ENCODE assay signal across 1 cellular context in the genomic region with DNA sequence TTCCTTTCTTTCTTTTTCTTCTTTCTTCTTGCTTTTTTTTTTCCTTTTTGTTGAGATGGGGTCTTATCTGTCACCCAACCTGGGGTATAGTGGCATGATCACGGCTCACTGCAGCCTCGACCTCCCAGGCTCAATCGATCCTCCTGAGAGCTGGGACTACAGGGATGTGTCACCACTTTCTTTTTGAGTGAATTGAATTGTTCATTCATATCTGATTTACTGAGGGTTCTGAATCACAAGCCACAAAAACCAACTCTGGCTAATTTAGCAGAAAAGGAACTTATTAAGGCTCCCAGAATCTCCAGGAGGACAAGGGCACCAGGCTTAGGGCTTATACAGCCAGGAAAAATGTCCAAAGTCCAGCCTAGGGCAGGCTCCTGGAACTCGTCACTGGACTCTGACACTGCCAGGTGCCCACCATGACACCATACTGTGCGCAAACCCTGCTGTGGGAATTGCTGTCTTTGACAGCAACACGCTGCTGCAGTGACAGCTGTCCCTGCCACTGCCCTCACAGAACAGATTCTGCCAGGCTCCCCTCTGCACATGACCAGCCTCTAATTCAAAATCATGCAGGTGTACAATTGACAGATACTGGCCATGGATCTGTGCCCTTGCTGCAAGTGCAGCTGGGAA.
A peak's percentile ranks its signal among the peaks of the same experiment; 100 is the strongest.
TF ChIP-seq lines count a peak whose summit lies in the region.

No MANE protein-coding gene starts in this region.

TF ChIP-seq in GM12878, 131 proteins besides CTCF, POLR2A, EP300 and RAD21 (continued from another document and continues in another):
- TF ChIP-seq, protein P1, sequence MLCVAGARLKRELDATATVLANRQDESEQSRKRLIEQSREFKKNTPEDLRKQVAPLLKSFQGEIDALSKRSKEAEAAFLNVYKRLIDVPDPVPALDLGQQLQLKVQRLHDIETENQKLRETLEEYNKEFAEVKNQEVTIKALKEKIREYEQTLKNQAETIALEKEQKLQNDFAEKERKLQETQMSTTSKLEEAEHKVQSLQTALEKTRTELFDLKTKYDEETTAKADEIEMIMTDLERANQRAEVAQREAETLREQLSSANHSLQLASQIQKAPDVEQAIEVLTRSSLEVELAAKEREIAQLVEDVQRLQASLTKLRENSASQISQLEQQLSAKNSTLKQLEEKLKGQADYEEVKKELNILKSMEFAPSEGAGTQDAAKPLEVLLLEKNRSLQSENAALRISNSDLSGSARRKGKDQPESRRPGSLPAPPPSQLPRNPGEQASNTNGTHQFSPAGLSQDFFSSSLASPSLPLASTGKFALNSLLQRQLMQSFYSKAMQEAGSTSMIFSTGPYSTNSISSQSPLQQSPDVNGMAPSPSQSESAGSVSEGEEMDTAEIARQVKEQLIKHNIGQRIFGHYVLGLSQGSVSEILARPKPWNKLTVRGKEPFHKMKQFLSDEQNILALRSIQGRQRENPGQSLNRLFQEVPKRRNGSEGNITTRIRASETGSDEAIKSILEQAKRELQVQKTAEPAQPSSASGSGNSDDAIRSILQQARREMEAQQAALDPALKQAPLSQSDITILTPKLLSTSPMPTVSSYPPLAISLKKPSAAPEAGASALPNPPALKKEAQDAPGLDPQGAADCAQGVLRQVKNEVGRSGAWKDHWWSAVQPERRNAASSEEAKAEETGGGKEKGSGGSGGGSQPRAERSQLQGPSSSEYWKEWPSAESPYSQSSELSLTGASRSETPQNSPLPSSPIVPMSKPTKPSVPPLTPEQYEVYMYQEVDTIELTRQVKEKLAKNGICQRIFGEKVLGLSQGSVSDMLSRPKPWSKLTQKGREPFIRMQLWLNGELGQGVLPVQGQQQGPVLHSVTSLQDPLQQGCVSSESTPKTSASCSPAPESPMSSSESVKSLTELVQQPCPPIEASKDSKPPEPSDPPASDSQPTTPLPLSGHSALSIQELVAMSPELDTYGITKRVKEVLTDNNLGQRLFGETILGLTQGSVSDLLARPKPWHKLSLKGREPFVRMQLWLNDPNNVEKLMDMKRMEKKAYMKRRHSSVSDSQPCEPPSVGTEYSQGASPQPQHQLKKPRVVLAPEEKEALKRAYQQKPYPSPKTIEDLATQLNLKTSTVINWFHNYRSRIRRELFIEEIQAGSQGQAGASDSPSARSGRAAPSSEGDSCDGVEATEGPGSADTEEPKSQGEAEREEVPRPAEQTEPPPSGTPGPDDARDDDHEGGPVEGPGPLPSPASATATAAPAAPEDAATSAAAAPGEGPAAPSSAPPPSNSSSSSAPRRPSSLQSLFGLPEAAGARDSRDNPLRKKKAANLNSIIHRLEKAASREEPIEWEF (IDR thresholded peaks at IDR 0.05; ENCODE audit: insufficient replicate concordance, low read depth, low read length): peak; percentile 90
- TF ChIP-seq BHLHE40 (IDR thresholded peaks at IDR 0.05; ENCODE audit: borderline replicate concordance in 1 of 2, low read depth in 2 of 2, low read length in 1 of 2) (peak in 1 of 2 experiments; percentile 54; a peak in 1 of 4 replicates), SRF (IDR thresholded peaks at IDR 0.05; ENCODE audit: low read depth in 2 of 2, low read length in 2 of 2) (peak in 1 of 2 experiments; percentile 42; a peak in 1 of 4 replicates), DPF2 (IDR thresholded peaks at IDR 0.05) (peak; percentile 97), IRF4 (IDR thresholded peaks at IDR 0.05; ENCODE audit: low read depth, low read length) (peak; percentile 95), CEBPB (IDR thresholded peaks at IDR 0.05; ENCODE audit: borderline replicate concordance in 1 of 2, low read depth in 2 of 2, low read length in 2 of 2) (no peak), NFXL1 (IDR thresholded peaks at IDR 0.05; ENCODE audit: borderline replicate concordance) (no peak), WRNIP1 (IDR thresholded peaks at IDR 0.05; ENCODE audit: borderline replicate concordance, low read depth, low read length) (0 out of 2 replicates have a peak, but pooled peaks have one; percentile 31), MTA3 (IDR thresholded peaks at IDR 0.05; ENCODE audit: borderline replicate concordance, low read length) (peak; percentile 71; the same call in 1 of the 2 replicates), STAT3 (IDR thresholded peaks at IDR 0.05; ENCODE audit: low read depth, low read length) (0 out of 2 replicates have a peak, but pooled peaks have one; percentile 60), SMARCA5 (IDR thresholded peaks at IDR 0.05) (0 out of 2 replicates have a peak, but pooled peaks have one; percentile 40), FOXM1 (IDR thresholded peaks at IDR 0.05; ENCODE audit: low read depth, low read length) (peak; percentile 80; the same call in 1 of the 2 replicates), KDM1A (IDR thresholded peaks at IDR 0.05; ENCODE audit: borderline replicate concordance) (no peak), IKZF1 (conservative IDR thresholded peaks at IDR 0.05) (peak; percentile 93)
- TF ChIP-seq, protein P2, sequence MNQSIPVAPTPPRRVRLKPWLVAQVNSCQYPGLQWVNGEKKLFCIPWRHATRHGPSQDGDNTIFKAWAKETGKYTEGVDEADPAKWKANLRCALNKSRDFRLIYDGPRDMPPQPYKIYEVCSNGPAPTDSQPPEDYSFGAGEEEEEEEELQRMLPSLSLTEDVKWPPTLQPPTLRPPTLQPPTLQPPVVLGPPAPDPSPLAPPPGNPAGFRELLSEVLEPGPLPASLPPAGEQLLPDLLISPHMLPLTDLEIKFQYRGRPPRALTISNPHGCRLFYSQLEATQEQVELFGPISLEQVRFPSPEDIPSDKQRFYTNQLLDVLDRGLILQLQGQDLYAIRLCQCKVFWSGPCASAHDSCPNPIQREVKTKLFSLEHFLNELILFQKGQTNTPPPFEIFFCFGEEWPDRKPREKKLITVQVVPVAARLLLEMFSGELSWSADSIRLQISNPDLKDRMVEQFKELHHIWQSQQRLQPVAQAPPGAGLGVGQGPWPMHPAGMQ (IDR thresholded peaks at IDR 0.05; ENCODE audit: borderline replicate concordance): no peak
- TF ChIP-seq, protein P3, sequence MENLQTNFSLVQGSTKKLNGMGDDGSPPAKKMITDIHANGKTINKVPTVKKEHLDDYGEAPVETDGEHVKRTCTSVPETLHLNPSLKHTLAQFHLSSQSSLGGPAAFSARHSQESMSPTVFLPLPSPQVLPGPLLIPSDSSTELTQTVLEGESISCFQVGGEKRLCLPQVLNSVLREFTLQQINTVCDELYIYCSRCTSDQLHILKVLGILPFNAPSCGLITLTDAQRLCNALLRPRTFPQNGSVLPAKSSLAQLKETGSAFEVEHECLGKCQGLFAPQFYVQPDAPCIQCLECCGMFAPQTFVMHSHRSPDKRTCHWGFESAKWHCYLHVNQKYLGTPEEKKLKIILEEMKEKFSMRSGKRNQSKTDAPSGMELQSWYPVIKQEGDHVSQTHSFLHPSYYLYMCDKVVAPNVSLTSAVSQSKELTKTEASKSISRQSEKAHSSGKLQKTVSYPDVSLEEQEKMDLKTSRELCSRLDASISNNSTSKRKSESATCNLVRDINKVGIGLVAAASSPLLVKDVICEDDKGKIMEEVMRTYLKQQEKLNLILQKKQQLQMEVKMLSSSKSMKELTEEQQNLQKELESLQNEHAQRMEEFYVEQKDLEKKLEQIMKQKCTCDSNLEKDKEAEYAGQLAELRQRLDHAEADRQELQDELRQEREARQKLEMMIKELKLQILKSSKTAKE (IDR thresholded peaks at IDR 0.05; ENCODE audit: low read depth, poor library complexity, severe bottlenecking): no peak
- TF ChIP-seq, protein P4, sequence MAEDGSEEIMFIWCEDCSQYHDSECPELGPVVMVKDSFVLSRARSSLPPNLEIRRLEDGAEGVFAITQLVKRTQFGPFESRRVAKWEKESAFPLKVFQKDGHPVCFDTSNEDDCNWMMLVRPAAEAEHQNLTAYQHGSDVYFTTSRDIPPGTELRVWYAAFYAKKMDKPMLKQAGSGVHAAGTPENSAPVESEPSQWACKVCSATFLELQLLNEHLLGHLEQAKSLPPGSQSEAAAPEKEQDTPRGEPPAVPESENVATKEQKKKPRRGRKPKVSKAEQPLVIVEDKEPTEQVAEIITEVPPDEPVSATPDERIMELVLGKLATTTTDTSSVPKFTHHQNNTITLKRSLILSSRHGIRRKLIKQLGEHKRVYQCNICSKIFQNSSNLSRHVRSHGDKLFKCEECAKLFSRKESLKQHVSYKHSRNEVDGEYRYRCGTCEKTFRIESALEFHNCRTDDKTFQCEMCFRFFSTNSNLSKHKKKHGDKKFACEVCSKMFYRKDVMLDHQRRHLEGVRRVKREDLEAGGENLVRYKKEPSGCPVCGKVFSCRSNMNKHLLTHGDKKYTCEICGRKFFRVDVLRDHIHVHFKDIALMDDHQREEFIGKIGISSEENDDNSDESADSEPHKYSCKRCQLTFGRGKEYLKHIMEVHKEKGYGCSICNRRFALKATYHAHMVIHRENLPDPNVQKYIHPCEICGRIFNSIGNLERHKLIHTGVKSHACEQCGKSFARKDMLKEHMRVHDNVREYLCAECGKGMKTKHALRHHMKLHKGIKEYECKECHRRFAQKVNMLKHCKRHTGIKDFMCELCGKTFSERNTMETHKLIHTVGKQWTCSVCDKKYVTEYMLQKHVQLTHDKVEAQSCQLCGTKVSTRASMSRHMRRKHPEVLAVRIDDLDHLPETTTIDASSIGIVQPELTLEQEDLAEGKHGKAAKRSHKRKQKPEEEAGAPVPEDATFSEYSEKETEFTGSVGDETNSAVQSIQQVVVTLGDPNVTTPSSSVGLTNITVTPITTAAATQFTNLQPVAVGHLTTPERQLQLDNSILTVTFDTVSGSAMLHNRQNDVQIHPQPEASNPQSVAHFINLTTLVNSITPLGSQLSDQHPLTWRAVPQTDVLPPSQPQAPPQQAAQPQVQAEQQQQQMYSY (CRISPR knock-in tag; IDR thresholded peaks at IDR 0.05): no peak
- TF ChIP-seq, protein P5, sequence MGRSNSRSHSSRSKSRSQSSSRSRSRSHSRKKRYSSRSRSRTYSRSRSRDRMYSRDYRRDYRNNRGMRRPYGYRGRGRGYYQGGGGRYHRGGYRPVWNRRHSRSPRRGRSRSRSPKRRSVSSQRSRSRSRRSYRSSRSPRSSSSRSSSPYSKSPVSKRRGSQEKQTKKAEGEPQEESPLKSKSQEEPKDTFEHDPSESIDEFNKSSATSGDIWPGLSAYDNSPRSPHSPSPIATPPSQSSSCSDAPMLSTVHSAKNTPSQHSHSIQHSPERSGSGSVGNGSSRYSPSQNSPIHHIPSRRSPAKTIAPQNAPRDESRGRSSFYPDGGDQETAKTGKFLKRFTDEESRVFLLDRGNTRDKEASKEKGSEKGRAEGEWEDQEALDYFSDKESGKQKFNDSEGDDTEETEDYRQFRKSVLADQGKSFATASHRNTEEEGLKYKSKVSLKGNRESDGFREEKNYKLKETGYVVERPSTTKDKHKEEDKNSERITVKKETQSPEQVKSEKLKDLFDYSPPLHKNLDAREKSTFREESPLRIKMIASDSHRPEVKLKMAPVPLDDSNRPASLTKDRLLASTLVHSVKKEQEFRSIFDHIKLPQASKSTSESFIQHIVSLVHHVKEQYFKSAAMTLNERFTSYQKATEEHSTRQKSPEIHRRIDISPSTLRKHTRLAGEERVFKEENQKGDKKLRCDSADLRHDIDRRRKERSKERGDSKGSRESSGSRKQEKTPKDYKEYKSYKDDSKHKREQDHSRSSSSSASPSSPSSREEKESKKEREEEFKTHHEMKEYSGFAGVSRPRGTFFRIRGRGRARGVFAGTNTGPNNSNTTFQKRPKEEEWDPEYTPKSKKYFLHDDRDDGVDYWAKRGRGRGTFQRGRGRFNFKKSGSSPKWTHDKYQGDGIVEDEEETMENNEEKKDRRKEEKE (IDR thresholded peaks at IDR 0.05): no peak
- TF ChIP-seq, protein P6, sequence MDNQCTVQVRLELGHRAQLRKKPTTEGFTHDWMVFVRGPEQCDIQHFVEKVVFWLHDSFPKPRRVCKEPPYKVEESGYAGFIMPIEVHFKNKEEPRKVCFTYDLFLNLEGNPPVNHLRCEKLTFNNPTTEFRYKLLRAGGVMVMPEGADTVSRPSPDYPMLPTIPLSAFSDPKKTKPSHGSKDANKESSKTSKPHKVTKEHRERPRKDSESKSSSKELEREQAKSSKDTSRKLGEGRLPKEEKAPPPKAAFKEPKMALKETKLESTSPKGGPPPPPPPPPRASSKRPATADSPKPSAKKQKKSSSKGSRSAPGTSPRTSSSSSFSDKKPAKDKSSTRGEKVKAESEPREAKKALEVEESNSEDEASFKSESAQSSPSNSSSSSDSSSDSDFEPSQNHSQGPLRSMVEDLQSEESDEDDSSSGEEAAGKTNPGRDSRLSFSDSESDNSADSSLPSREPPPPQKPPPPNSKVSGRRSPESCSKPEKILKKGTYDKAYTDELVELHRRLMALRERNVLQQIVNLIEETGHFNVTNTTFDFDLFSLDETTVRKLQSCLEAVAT (IDR thresholded peaks at IDR 0.05): peak; percentile 89
- TF ChIP-seq, protein P7, sequence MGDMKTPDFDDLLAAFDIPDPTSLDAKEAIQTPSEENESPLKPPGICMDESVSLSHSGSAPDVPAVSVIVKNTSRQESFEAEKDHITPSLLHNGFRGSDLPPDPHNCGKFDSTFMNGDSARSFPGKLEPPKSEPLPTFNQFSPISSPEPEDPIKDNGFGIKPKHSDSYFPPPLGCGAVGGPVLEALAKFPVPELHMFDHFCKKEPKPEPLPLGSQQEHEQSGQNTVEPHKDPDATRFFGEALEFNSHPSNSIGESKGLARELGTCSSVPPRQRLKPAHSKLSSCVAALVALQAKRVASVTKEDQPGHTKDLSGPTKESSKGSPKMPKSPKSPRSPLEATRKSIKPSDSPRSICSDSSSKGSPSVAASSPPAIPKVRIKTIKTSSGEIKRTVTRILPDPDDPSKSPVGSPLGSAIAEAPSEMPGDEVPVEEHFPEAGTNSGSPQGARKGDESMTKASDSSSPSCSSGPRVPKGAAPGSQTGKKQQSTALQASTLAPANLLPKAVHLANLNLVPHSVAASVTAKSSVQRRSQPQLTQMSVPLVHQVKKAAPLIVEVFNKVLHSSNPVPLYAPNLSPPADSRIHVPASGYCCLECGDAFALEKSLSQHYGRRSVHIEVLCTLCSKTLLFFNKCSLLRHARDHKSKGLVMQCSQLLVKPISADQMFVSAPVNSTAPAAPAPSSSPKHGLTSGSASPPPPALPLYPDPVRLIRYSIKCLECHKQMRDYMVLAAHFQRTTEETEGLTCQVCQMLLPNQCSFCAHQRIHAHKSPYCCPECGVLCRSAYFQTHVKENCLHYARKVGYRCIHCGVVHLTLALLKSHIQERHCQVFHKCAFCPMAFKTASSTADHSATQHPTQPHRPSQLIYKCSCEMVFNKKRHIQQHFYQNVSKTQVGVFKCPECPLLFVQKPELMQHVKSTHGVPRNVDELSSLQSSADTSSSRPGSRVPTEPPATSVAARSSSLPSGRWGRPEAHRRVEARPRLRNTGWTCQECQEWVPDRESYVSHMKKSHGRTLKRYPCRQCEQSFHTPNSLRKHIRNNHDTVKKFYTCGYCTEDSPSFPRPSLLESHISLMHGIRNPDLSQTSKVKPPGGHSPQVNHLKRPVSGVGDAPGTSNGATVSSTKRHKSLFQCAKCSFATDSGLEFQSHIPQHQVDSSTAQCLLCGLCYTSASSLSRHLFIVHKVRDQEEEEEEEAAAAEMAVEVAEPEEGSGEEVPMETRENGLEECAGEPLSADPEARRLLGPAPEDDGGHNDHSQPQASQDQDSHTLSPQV (IDR thresholded peaks at IDR 0.05): no peak
- TF ChIP-seq, protein P8, sequence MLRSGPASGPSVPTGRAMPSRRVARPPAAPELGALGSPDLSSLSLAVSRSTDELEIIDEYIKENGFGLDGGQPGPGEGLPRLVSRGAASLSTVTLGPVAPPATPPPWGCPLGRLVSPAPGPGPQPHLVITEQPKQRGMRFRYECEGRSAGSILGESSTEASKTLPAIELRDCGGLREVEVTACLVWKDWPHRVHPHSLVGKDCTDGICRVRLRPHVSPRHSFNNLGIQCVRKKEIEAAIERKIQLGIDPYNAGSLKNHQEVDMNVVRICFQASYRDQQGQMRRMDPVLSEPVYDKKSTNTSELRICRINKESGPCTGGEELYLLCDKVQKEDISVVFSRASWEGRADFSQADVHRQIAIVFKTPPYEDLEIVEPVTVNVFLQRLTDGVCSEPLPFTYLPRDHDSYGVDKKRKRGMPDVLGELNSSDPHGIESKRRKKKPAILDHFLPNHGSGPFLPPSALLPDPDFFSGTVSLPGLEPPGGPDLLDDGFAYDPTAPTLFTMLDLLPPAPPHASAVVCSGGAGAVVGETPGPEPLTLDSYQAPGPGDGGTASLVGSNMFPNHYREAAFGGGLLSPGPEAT (IDR thresholded peaks at IDR 0.05; ENCODE audit: low read depth): peak; percentile 83; the same call in 1 of the 2 replicates
